27 cellular contexts compared by ENCODE assay signal in the genomic region with DNA sequence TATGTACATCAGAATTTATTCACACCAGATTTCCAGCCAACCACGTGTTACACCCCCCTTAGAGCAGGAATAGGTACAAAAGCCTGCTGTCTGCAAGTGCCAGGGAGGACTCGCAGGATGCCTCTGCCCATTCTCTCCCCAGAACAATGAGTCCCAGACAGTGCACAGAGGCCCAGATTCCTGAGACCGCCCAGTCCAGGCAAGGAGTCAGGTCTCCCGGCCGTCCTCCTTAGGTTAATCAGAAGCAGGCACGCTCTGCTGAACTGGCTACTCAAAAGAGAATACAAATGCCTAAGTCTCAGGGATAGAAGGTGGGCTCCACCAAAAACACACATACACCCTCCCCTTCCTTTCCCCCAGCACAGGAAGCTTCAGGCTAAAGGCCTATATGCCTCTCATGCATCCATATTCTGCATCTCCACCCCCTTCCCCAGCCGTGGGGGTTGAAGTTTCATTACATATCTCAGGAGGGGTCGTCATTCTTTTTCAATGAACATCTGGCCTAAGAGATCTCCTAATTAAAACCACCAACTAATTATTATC.
DNase-seq lines count a peak whose midpoint lies in the region; ATAC-seq and TF ChIP-seq lines count a peak whose summit lies in the region.
"Had no signal": no experiment of that assay in that cellular context is flagged by ENCODE, and none has a peak within 500 bp of the region (broad histone marks: within the 10 kb centered on the region; RNA-seq: fewer than 3 reads in every experiment).

No MANE protein-coding gene starts in this region.

- no peaks in the 10 kb centered on the region for H3K9me3 ChIP-seq in neural progenitor cell (ENCODE audit: low read depth)

- no peaks in the 10 kb centered on the region for H3K36me3 Mint-ChIP-seq in WTC11
- H3K36me3 Mint-ChIP-seq in neural progenitor cell = no peaks in the 10 kb centered on the region
- H3K36me3 Mint-ChIP-seq: CD4-positive, alpha-beta memory T cell; IgD-negative memory B cell had no signal

- H3K27me3 ChIP-seq in neural progenitor cell = no peaks in the 10 kb centered on the region

- H3K27ac ChIP-seq in neural progenitor cell = no peak overlapping the region
- H3K27ac ChIP-seq: PC-9, SK-N-MC had no signal

- CTCF ChIA-PET in WTC11 (lab: Charles Lee) = no interaction called here

- no peak overlapping the region for H3K9ac ChIP-seq in neural progenitor cell

- no peak overlapping the region for H2AFZ ChIP-seq in neural progenitor cell (replicated peaks)
- H2AFZ ChIP-seq: PC-9 had no signal

- no peak overlapping the region for H3K4me3 Mint-ChIP-seq in WTC11
- peak overlapping the region; percentile 41 for H3K4me3 Mint-ChIP-seq in neural progenitor cell
- H3K4me3 Mint-ChIP-seq: CD4-positive, alpha-beta memory T cell; IgD-negative memory B cell had no signal

- POLR2A ChIA-PET in WTC11 (lab: Charles Lee) = no interaction called here

- H3K27ac Mint-ChIP-seq in WTC11 = peak overlapping the region; percentile 38
- H3K27ac Mint-ChIP-seq in neural progenitor cell = peak overlapping the region; percentile 78
- H3K27ac Mint-ChIP-seq: CD4-positive, alpha-beta memory T cell had no signal

- H3K4me1 ChIP-seq in neural progenitor cell = peaks cover 36% of the 10 kb centered on the region

- peaks cover 3% of the 10 kb centered on the region; the same call in 1 of the 2 replicates for H3K27me3 Mint-ChIP-seq in WTC11 (ENCODE audit: low read depth)
- H3K27me3 Mint-ChIP-seq in neural progenitor cell (ENCODE audit: insufficient read depth, low read depth) = peaks cover 6% of the 10 kb centered on the region
- H3K27me3 Mint-ChIP-seq: CD4-positive, alpha-beta memory T cell; IgD-negative memory B cell had no signal

- H3K79me2 ChIP-seq in neural progenitor cell (ENCODE audit: low read depth) = no peaks in the 10 kb centered on the region

- H3K9me3 Mint-ChIP-seq in WTC11 = no peaks in the 10 kb centered on the region
- peaks cover 2% of the 10 kb centered on the region for H3K9me3 Mint-ChIP-seq in neural progenitor cell

- H3K36me3 ChIP-seq in neural progenitor cell = no peaks in the 10 kb centered on the region

- no peaks in the 10 kb centered on the region for H4K20me1 ChIP-seq in neural progenitor cell (ENCODE audit: low read depth)

- TF ChIP-seq CTCF in WTC11 (IDR thresholded peaks at IDR 0.05) (no peak), neural progenitor cell (IDR thresholded peaks at IDR 0.05) (no peak)

- no peak for DNase-seq in WTC11 (ENCODE audit: low spot score)
- peak; percentile 67 for DNase-seq in left kidney (ENCODE audit: low read depth, low spot score)
- DNase-seq in neural progenitor cell (ENCODE audit: low spot score) = peak; percentile 71
- no peak for DNase-seq in HuH-7.5 (ENCODE audit: low spot score)
- DNase-seq in Right ventricle myocardium inferior (ENCODE audit: missing footprints) = no peak
- no peak for DNase-seq in retina
- no peak for DNase-seq in SIG-M5 (lab: John Stamatoyannopoulos, UW)
- DNase-seq: C1 segment of cervical spinal cord; CD4-positive, alpha-beta memory T cell; COR-L47; DMS53; GDM1; GOT3; NCI-H1048; NCI-H1417; NCI-H1694; NCI-H2029 treated with DMSO at 0.1 percent for 48 hours; NCI-H446 treated with DMSO at 0.1 percent for 48 hours; NCI-H526; NCI-H82; PC-9; RPMI8226; SHP77 treated with DMSO at 0.1 percent for 48 hours had no signal

- peak overlapping the region; percentile 49 for H3K4me2 ChIP-seq in neural progenitor cell
- H3K4me2 ChIP-seq: PC-9 had no signal

- ATAC-seq in WTC11 = peak; percentile 14
- no peak for ATAC-seq in Right ventricle myocardium inferior
- ATAC-seq: GM12878, HCT116 had no signal

- H3K4me1 Mint-ChIP-seq in WTC11 = peaks cover 69% of the 10 kb centered on the region
- peaks cover 65% of the 10 kb centered on the region for H3K4me1 Mint-ChIP-seq in neural progenitor cell
- H3K4me1 Mint-ChIP-seq: CD4-positive, alpha-beta memory T cell; IgD-negative memory B cell had no signal

- intact Hi-C loops in Right ventricle myocardium inferior (cut with DNase I) = no loop called here

- peaks cover 22% of the 10 kb centered on the region for H3F3A ChIP-seq in neural progenitor cell (ENCODE audit: low read depth)

- peak overlapping the region; percentile 6 for H3K4me3 ChIP-seq in neural progenitor cell
- H3K4me3 ChIP-seq: GM12878, PC-9, SK-N-MC had no signal

TF ChIP-seq in WTC11, 78 proteins besides CTCF, POLR2A, EP300 and RAD21:
- TF ChIP-seq, protein P1, sequence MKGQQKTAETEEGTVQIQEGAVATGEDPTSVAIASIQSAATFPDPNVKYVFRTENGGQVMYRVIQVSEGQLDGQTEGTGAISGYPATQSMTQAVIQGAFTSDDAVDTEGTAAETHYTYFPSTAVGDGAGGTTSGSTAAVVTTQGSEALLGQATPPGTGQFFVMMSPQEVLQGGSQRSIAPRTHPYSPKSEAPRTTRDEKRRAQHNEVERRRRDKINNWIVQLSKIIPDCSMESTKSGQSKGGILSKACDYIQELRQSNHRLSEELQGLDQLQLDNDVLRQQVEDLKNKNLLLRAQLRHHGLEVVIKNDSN (CRISPR knock-in tag; IDR thresholded peaks at IDR 0.05) = no peak
- TF ChIP-seq, protein P2, sequence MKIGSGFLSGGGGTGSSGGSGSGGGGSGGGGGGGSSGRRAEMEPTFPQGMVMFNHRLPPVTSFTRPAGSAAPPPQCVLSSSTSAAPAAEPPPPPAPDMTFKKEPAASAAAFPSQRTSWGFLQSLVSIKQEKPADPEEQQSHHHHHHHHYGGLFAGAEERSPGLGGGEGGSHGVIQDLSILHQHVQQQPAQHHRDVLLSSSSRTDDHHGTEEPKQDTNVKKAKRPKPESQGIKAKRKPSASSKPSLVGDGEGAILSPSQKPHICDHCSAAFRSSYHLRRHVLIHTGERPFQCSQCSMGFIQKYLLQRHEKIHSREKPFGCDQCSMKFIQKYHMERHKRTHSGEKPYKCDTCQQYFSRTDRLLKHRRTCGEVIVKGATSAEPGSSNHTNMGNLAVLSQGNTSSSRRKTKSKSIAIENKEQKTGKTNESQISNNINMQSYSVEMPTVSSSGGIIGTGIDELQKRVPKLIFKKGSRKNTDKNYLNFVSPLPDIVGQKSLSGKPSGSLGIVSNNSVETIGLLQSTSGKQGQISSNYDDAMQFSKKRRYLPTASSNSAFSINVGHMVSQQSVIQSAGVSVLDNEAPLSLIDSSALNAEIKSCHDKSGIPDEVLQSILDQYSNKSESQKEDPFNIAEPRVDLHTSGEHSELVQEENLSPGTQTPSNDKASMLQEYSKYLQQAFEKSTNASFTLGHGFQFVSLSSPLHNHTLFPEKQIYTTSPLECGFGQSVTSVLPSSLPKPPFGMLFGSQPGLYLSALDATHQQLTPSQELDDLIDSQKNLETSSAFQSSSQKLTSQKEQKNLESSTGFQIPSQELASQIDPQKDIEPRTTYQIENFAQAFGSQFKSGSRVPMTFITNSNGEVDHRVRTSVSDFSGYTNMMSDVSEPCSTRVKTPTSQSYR (CRISPR knock-in tag; IDR thresholded peaks at IDR 0.05) = no peak
- TF ChIP-seq GABPB1 (CRISPR knock-in tag; IDR thresholded peaks at IDR 0.05) = no peak
- TF ChIP-seq ZNF121 (CRISPR knock-in tag; IDR thresholded peaks at IDR 0.05) = no peak
- no peak for TF ChIP-seq SOX15 (CRISPR knock-in tag; IDR thresholded peaks at IDR 0.05)
- TF ChIP-seq, protein P3, sequence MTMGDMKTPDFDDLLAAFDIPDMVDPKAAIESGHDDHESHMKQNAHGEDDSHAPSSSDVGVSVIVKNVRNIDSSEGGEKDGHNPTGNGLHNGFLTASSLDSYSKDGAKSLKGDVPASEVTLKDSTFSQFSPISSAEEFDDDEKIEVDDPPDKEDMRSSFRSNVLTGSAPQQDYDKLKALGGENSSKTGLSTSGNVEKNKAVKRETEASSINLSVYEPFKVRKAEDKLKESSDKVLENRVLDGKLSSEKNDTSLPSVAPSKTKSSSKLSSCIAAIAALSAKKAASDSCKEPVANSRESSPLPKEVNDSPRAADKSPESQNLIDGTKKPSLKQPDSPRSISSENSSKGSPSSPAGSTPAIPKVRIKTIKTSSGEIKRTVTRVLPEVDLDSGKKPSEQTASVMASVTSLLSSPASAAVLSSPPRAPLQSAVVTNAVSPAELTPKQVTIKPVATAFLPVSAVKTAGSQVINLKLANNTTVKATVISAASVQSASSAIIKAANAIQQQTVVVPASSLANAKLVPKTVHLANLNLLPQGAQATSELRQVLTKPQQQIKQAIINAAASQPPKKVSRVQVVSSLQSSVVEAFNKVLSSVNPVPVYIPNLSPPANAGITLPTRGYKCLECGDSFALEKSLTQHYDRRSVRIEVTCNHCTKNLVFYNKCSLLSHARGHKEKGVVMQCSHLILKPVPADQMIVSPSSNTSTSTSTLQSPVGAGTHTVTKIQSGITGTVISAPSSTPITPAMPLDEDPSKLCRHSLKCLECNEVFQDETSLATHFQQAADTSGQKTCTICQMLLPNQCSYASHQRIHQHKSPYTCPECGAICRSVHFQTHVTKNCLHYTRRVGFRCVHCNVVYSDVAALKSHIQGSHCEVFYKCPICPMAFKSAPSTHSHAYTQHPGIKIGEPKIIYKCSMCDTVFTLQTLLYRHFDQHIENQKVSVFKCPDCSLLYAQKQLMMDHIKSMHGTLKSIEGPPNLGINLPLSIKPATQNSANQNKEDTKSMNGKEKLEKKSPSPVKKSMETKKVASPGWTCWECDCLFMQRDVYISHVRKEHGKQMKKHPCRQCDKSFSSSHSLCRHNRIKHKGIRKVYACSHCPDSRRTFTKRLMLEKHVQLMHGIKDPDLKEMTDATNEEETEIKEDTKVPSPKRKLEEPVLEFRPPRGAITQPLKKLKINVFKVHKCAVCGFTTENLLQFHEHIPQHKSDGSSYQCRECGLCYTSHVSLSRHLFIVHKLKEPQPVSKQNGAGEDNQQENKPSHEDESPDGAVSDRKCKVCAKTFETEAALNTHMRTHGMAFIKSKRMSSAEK (CRISPR knock-in tag; IDR thresholded peaks at IDR 0.05; ENCODE audit: borderline replicate concordance) = no peak
- TF ChIP-seq, protein P4, sequence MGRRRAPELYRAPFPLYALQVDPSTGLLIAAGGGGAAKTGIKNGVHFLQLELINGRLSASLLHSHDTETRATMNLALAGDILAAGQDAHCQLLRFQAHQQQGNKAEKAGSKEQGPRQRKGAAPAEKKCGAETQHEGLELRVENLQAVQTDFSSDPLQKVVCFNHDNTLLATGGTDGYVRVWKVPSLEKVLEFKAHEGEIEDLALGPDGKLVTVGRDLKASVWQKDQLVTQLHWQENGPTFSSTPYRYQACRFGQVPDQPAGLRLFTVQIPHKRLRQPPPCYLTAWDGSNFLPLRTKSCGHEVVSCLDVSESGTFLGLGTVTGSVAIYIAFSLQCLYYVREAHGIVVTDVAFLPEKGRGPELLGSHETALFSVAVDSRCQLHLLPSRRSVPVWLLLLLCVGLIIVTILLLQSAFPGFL (CRISPR knock-in tag; IDR thresholded peaks at IDR 0.05; ENCODE audit: borderline replicate concordance) = no peak

Comparison
In these comparisons a context has a peak if more than half of its experiments do, and no peak if none do; other contexts are left out.
1. DNase-seq: peak in left kidney (single experiment) and neural progenitor cell (single experiment); none in WTC11 (single experiment), HuH-7.5 (single experiment), Right ventricle myocardium inferior (single experiment), retina (single experiment) and SIG-M5 (single experiment).